ENCODE assay signal across 12 cellular contexts in genomic region chr3:100864471-100865268, GRCh38.
"Had no signal": no experiment of that assay in that cellular context is flagged by ENCODE, and none has a peak within 500 bp of the region (broad histone marks: within the 10 kb centered on the region; RNA-seq: fewer than 3 reads in every experiment).

No MANE protein-coding gene starts in this region.

- H3K36me3 ChIP-seq: pancreas had no signal

- H3K27me3 ChIP-seq: pancreas had no signal

- H3K27ac ChIP-seq: pancreas had no signal

- H3K4me3 ChIP-seq: pancreas, skin epidermis had no signal

- H3K4me1 ChIP-seq: pancreas had no signal

- H3K9me3 ChIP-seq: pancreas had no signal

- DNase-seq: activated CD4-positive, alpha-beta T cell treated with anti-CD3 and anti-CD28 coated beads for 1 hour; activated CD4-positive, alpha-beta T cell treated with anti-CD3 and anti-CD28 coated beads, Interleukin-2, amount 50 U/mL, for 48 hours; activated CD8-positive, alpha-beta memory T cell treated with anti-CD3 and anti-CD28 coated beads, Interleukin-2, amount 10 ng/mL, durations not matched to agents 7 days and 5 days; activated effector memory CD4-positive, alpha-beta T cell treated with anti-CD3 and anti-CD28 coated beads, Interleukin-2, amount 50 U/mL, for 16 hours; activated T-cell treated with anti-CD3 and anti-CD28 coated beads, Interleukin-2, amount 50 U/mL, for 24 hours; amniotic stem cell; cerebellar nuclear complex; dermis blood vessel endothelial cell; mesendoderm; pancreas; SW 1271 had no signal
